1 cellular context compared by ENCODE assay signal in the genomic region with DNA sequence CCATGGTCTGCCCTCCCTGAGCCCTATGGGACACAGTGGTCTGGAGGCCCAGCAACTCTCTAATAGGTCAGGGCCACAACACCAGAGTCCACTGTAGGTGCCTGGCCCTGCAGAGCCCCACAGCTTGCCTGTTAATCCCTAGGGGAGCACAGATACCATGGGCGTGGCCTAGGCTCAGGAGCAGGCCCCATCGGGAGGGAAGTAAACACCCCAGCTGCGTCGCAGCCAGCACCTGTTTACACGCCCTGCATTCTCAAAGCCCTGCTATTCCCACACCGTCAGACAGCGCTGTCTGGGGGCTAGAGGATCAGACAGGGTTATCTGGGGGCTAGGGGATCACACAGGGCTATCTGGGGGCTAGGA.
TF ChIP-seq lines count a peak whose summit lies in the region.

No MANE protein-coding gene starts in this region.

TF ChIP-seq in H1, 55 proteins besides CTCF, POLR2A, EP300 and RAD21:
- TF ChIP-seq CBX8 (IDR thresholded peaks at IDR 0.05; ENCODE audit: borderline replicate concordance, low read depth, low read length) (no peak), KDM4A (IDR thresholded peaks at IDR 0.05; ENCODE audit: low read depth, low read length, severe bottlenecking) (no peak), NRF1 (IDR thresholded peaks at IDR 0.05; ENCODE audit: low read depth, low read length) (no peak), FOSL1 (IDR thresholded peaks at IDR 0.05; ENCODE audit: insufficient read depth, low read depth, low read length) (no peak), YY1 (IDR thresholded peaks at IDR 0.05; ENCODE audit: low read depth, low read length) (no peak)
TF ChIP-seq in H1: peak in this region for 0.
